20 cellular contexts compared by ENCODE assay signal in the genomic region with DNA sequence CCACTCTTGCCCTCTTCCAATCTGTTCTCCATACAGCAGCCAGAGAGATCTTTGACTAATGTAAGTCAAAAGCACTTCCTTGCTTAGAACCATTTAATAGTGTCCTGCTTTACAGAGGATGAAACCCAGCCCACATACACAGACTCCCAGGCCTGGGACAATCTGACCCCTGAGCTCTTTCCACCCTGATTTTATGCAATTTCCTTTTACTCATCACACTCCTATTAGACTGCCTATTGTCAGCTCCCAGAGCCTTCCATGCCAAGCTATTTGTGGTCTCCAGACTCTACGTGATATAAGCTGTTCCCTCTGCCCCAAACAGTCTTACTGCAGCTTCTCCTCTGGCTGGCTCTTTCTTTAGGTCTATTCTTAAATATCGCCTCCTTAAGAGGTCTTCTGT. TPM values are rescaled to one million over a fixed set of nuclear protein-coding genes. Genes with fewer than 3 reads are reported as not detected.
DNase-seq lines count a peak whose midpoint lies in the region; ATAC-seq and TF ChIP-seq lines count a peak whose summit lies in the region.
"Had no signal": no experiment of that assay in that cellular context is flagged by ENCODE, and none has a peak within 500 bp of the region (broad histone marks: within the 10 kb centered on the region; RNA-seq: fewer than 3 reads in every experiment).

No MANE protein-coding gene starts in this region.

- peaks cover 40% of the 10 kb centered on the region for H3K9me3 Mint-ChIP-seq in nephron progenitor cell
- H3K9me3 Mint-ChIP-seq in naive thymus-derived CD4-positive, alpha-beta T cell: peaks cover 0 to 30% (median 17%) of the 10 kb centered on the region in 11 donors

- no peaks in the 10 kb centered on the region for H3K4me1 Mint-ChIP-seq in nephron progenitor cell
- H3K4me1 Mint-ChIP-seq in naive thymus-derived CD4-positive, alpha-beta T cell: peaks cover 0 to 19% (median 0%) of the 10 kb centered on the region in 7 donors
- H3K4me1 Mint-ChIP-seq: activated B cell treated with CpG ODN at 0.5 μM for 24 hours; CD4-positive, alpha-beta memory T cell had no signal

- H3K27ac ChIP-seq in naive thymus-derived CD4-positive, alpha-beta T cell (ENCODE audit: low read depth, low read length): no peak overlapping the region
- H3K27ac ChIP-seq: colonic mucosa had no signal

- H3K36me3 ChIP-seq in naive thymus-derived CD4-positive, alpha-beta T cell (ENCODE audit: control insufficient read depth in 2 of 3, insufficient read depth in 3 of 3, low read length in 3 of 3): no peaks in the 10 kb centered on the region
- H3K36me3 ChIP-seq: colonic mucosa had no signal

- no peaks in the 10 kb centered on the region for H3K4me1 ChIP-seq in naive thymus-derived CD4-positive, alpha-beta T cell (ENCODE audit: control insufficient read depth in 2 of 2, insufficient read depth in 2 of 2, low read length in 2 of 2)
- H3K4me1 ChIP-seq: colonic mucosa had no signal

- H3K4me3 ChIP-seq in choroid plexus epithelial cell (ENCODE audit: low read depth, low read length): no peak overlapping the region
- no peak overlapping the region for H3K4me3 ChIP-seq in naive thymus-derived CD4-positive, alpha-beta T cell (ENCODE audit: low read length)
- H3K4me3 ChIP-seq: colonic mucosa had no signal

- intact Hi-C loops in naive thymus-derived CD4-positive, alpha-beta T cell (cut with micrococcal nuclease): no loop called here

- H3K4me3 Mint-ChIP-seq in nephron progenitor cell: no peak overlapping the region
- H3K4me3 Mint-ChIP-seq in naive thymus-derived CD4-positive, alpha-beta T cell: no peak overlapping the region
- H3K4me3 Mint-ChIP-seq: activated B cell treated with CpG ODN at 0.5 μM for 24 hours; CD4-positive, alpha-beta memory T cell; nephron; type B pancreatic cell had no signal

- peak overlapping the region; percentile 28 for H3K27ac Mint-ChIP-seq in nephron progenitor cell
- H3K27ac Mint-ChIP-seq in naive thymus-derived CD4-positive, alpha-beta T cell: no peak overlapping the region
- H3K27ac Mint-ChIP-seq: activated B cell treated with CpG ODN at 0.5 μM for 24 hours; CD4-positive, alpha-beta memory T cell; nephron; type B pancreatic cell had no signal

- TF ChIP-seq CTCF in choroid plexus epithelial cell (conservative IDR thresholded peaks at IDR 0.05; ENCODE audit: low read depth, low read length): no peak
- TF ChIP-seq CTCF in nephron progenitor cell (IDR thresholded peaks at IDR 0.05): no peak

- DNase-seq in AG20443 (ENCODE audit: low spot score) (peak; percentile 51), MV-4-11 (lab: John Stamatoyannopoulos, UW) (peak; percentile 16), choroid plexus epithelial cell (ENCODE audit: low read depth) (peak; percentile 71), nephron progenitor cell (no peak), NAMALWA (ENCODE audit: low spot score) (no peak), DMS114 treated with DMSO at 0.1 percent for 48 hours (lab: John Stamatoyannopoulos, UW; ENCODE audit: unreplicated experiment) (no peak)
- no peak for DNase-seq in naive thymus-derived CD4-positive, alpha-beta T cell
- DNase-seq: ACHN; activated B cell treated with CpG ODN at 0.5 μM for 24 hours; activated effector memory CD4-positive, alpha-beta T cell treated with Interleukin-2 at 50 U/mL for 16 hours; amygdala; CD4-positive, alpha-beta memory T cell; colonic mucosa; DMS79; head of caudate nucleus; SIG-M5; stimulated activated naive CD4-positive, alpha-beta T cell treated with Interleukin-2 at 50 U/mL for 16 hours had no signal

- H3K9me3 ChIP-seq in naive thymus-derived CD4-positive, alpha-beta T cell (ENCODE audit: control insufficient read depth in 2 of 3, low read length in 3 of 3): no peaks in the 10 kb centered on the region
- H3K9me3 ChIP-seq: colonic mucosa had no signal

- CTCF ChIA-PET in naive thymus-derived CD4-positive, alpha-beta T cell (lab: Charles Lee): no interaction called here

- peaks cover 10% of the 10 kb centered on the region for H3K27me3 Mint-ChIP-seq in nephron progenitor cell (ENCODE audit: low read depth, poor library complexity)
- H3K27me3 Mint-ChIP-seq in naive thymus-derived CD4-positive, alpha-beta T cell: peaks cover 0 to 24% (median 7%) of the 10 kb centered on the region in 5 donors

- H3K36me3 Mint-ChIP-seq in nephron progenitor cell (ENCODE audit: low read depth): peaks cover 19% of the 10 kb centered on the region
- peaks cover 6 to 13% (median 7%) of the 10 kb centered on the region in 5 donors for H3K36me3 Mint-ChIP-seq in naive thymus-derived CD4-positive, alpha-beta T cell
- H3K36me3 Mint-ChIP-seq: CD4-positive, alpha-beta memory T cell; type B pancreatic cell had no signal

- ATAC-seq in naive thymus-derived CD4-positive, alpha-beta T cell: no peak
- ATAC-seq in GM19455 (IDR thresholded peaks at IDR 0.05; ENCODE audit: unreplicated experiment): no peak

- POLR2A ChIA-PET in naive thymus-derived CD4-positive, alpha-beta T cell (lab: Charles Lee): no interaction called here

- no peaks in the 10 kb centered on the region for H3K27me3 ChIP-seq in naive thymus-derived CD4-positive, alpha-beta T cell (ENCODE audit: control insufficient read depth in 2 of 2, insufficient read depth in 2 of 2, low read length in 2 of 2)
- H3K27me3 ChIP-seq: colonic mucosa had no signal

RNA-seq across cellular contexts. Expression of a gene that starts 28.1 kb away (rescaled TPM):
- 10 to 100 TPM in 1 of 5 experiments, 1 to 10 TPM in 4; 2.2 to 13.7 (median 7.0) TPM for total RNA-seq in naive thymus-derived CD4-positive, alpha-beta T cell
- 1 to 10 TPM in 1 of 2 donors, under 1 TPM in 1; 0.48 to 2.1 TPM for polyA plus RNA-seq in naive thymus-derived CD4-positive, alpha-beta T cell

Comparison
In these comparisons a context has a peak if more than half of its experiments do, and no peak if none do; other contexts are left out.
1. DNase-seq: peak in AG20443 (single experiment), MV-4-11 (single experiment) and choroid plexus epithelial cell (single experiment); none in nephron progenitor cell (single experiment), NAMALWA (single experiment), naive thymus-derived CD4-positive, alpha-beta T cell (0 of 9) and DMS114 treated with DMSO at 0.1 percent for 48 hours (single experiment).